15 cellular contexts compared by ENCODE assay signal in the genomic region with DNA sequence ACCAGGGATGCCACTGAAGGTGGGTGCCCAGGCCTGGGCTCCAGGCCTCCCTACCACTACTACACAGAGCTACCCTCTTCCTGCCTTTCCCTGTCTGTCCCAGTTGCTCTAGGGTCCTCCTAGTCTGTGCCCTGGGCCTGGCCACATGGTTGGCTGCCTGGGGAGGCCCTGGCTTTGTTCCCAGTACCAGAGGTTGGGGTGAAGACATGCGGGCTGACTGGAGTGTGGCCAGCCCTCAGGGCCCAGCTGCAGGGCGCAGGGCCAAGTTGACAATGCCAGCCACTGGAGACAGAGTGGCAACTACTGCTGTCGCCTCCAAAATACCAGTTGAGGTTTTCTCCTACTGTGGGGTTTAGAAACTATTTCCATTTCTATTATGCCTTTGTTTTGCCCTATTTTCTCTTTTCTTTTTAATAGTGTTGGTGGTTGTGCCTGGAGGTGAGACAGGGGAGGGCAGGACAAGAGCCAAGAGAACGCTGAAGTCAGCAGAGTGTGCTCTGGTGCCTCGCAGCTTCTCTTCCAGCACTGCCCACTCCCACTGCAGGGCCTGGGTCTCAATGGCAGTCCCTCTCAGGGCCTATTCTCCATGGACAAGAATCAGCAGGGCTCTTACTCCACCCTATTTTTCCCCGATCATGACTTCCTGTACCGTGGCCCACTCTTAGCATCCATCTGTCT. TPM values are rescaled to one million over a fixed set of nuclear protein-coding genes. Genes with fewer than 3 reads are reported as not detected.
A peak's percentile ranks its signal among the peaks of the same experiment; 100 is the strongest.
DNase-seq lines count a peak whose midpoint lies in the region; ATAC-seq and TF ChIP-seq lines count a peak whose summit lies in the region.
"Had no signal": no experiment of that assay in that cellular context is flagged by ENCODE, and none has a peak within 500 bp of the region (broad histone marks: within the 10 kb centered on the region; RNA-seq: fewer than 3 reads in every experiment).

No MANE protein-coding gene starts in this region.

- H3K36me3 ChIP-seq in SJCRH30 (no peaks in the 10 kb centered on the region), tibial artery (no peaks in the 10 kb centered on the region)
- H3K36me3 ChIP-seq: brain microvascular endothelial cell, ovary, transverse colon had no signal

- H3K27ac ChIP-seq in SJCRH30 (no peak overlapping the region), tibial artery (peak overlapping the region; percentile 44 to 54)
- H3K27ac ChIP-seq: 22Rv1, brain microvascular endothelial cell, ovary, transverse colon had no signal

- H3K9me3 ChIP-seq in SJCRH30 (replicated peaks) (no peaks in the 10 kb centered on the region), tibial artery (no peaks in the 10 kb centered on the region)
- H3K9me3 ChIP-seq: ovary, transverse colon had no signal

- DNase-seq in DMS 273 (lab: John Stamatoyannopoulos, UW; ENCODE audit: unreplicated experiment), result peak; percentile 70
- DNase-seq in DMS 273 treated with DMSO at 0.1 percent for 48 hours (lab: John Stamatoyannopoulos, UW), result no peak
- peak; percentile 60 to 68 for DNase-seq in SJCRH30
- DNase-seq in left cardiac atrium, result peak; percentile 39
- DNase-seq in tibial artery, result peak; percentile 41 to 79
- DNase-seq in islet precursor cell, result no peak
- DNase-seq: brain microvascular endothelial cell, GDM1, Karpas-422, ovary, transverse colon had no signal

- H3K4me1 ChIP-seq in SJCRH30 (peaks cover 4% of the 10 kb centered on the region; the same call in 1 of the 2 replicates), tibial artery (peaks cover 0 to 17% (median 8%) of the 10 kb centered on the region in 4 donors)
- H3K4me1 ChIP-seq: transverse colon had no signal

- no peak for TF ChIP-seq CTCF in tibial artery (IDR thresholded peaks at IDR 0.05)

- H3K4me3 ChIP-seq in SJCRH30, result no peak overlapping the region
- H3K4me3 ChIP-seq in tibial artery, result no peak overlapping the region
- H3K4me3 ChIP-seq: GM23338, ovary, transverse colon had no signal

- intact Hi-C loops in left cardiac atrium (cut with DNase I), result no loop called here
- intact Hi-C loops in tibial artery (cut with DNase I; ENCODE audit: low total_unique reads), result no loop called here

- peak; percentile 73 to 74 for ATAC-seq in left cardiac atrium
- ATAC-seq in GM21447 (IDR thresholded peaks at IDR 0.05; ENCODE audit: unreplicated experiment), result no peak
- ATAC-seq in HG03442 (IDR thresholded peaks at IDR 0.05; ENCODE audit: unreplicated experiment), result no peak
- ATAC-seq: GM23338 had no signal

- H3K27me3 ChIP-seq in SJCRH30 (no peaks in the 10 kb centered on the region), tibial artery (no peaks in the 10 kb centered on the region)
- H3K27me3 ChIP-seq: brain microvascular endothelial cell, ovary, transverse colon had no signal

RNA-seq across cellular contexts. Expression of gene XPNPEP2, which starts 32.2 kb away (rescaled TPM):
- 0.14 and 0.25 TPM in 2 replicates for total RNA-seq in SJCRH30 (2014; rRNA removed; shearing (Covaris generic))
- 1 to 10 TPM; 2.0 to 2.5 TPM for total RNA-seq in left cardiac atrium
- total RNA-seq: GM23338 had no signal

RNA-seq across cellular contexts. Expression of gene APLN, which starts 51.8 kb away (rescaled TPM):
- total RNA-seq in SJCRH30 (2014; rRNA removed; shearing (Covaris generic)), result 0.73 and 0.81 TPM in 2 replicates
- 10 to 100 TPM in 1 of 2 donors, 1 to 10 TPM in 1; 5.7 to 18.0 TPM for total RNA-seq in left cardiac atrium
- total RNA-seq: transverse colon had no signal

Comparison
In these comparisons a context has a peak if more than half of its experiments do, and no peak if none do; other contexts are left out.
1. DNase-seq: peak in DMS 273 (single experiment), SJCRH30 (2 of 2), left cardiac atrium (single experiment) and tibial artery (2 of 2); none in DMS 273 treated with DMSO at 0.1 percent for 48 hours (single experiment) and islet precursor cell (single experiment).
2. ATAC-seq: peak in left cardiac atrium (2 of 2); none in GM21447 (single experiment) and HG03442 (single experiment).